ENCODE assay signal across 8 cellular contexts in the genomic region with DNA sequence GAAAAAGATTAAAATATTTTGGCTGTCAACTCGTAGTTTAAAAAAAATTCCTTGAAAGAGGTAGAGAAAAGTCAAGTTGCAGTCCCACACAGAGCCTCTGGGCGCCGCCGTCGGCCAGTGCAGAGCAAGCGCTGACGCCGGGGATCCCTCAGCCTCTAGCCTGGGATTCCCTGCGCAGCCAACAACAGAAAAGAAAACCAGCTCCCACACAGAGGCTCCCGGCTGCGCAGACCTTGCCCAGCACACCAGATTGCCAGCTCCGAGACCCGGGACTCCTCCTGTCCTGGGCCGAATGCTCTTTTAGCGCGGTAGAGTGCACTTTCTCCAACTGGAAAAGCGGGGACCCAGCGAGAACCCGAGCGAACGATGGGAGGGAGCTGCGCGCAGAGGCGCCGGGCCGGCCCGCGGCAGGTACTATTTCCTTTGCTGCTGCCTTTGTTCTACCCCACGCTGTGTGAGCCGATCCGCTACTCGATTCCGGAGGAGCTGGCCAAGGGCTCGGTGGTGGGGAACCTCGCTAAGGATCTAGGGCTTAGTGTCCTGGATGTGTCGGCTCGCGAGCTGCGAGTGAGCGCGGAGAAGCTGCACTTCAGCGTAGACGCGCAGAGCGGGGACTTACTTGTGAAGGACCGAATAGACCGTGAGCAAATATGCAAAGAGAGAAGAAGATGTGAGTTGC. TPM values are rescaled to one million over a fixed set of nuclear protein-coding genes. Genes with fewer than 3 reads are reported as not detected.
DNase-seq lines count a peak whose midpoint lies in the region; ATAC-seq, FAIRE-seq and TF ChIP-seq lines count a peak whose summit lies in the region.
"Not testable (repeated sequence)": the region's sequence is repeated elsewhere in the genome, so short reads cannot be mapped to it uniquely, and the experiment has no call there.

A gene (plus strand): TSS at position 184 of the 679 bp plus-strand sequence. CDS start 183 bp downstream, at position 367.

- H3K23ac ChIP-seq in neuronal stem cell (ENCODE audit: low read depth, low read length, poor library complexity) = not testable (repeated sequence)

- H3K36me3 ChIP-seq in Karpas-422 (ENCODE audit: insufficient read depth, low read length) (peaks cover 28% of the 10 kb centered on the region), heart right ventricle (peaks cover 0 to 42% (median 0%) of the 10 kb centered on the region in 9 donors), neuronal stem cell (replicated peaks in 1 of 2; ENCODE audit: control insufficient read depth in 2 of 2, insufficient read depth in 2 of 2, low read length in 2 of 2) (peaks cover 47 to 71% of the 10 kb centered on the region in 2 donors)
- H3K36me3 ChIP-seq in thyroid gland = not testable (repeated sequence)

- not testable (repeated sequence) for H2AFZ ChIP-seq in Karpas-422 (ENCODE audit: low read length)
- H2AFZ ChIP-seq in neuronal stem cell (ENCODE audit: low read length) = peak within 1 kb of the TSS; percentile 55

- POLR2A ChIA-PET in GM10248 (lab: Yijun Ruan, JAX) = not testable (repeated sequence)

- not testable (repeated sequence) for H3K9me2 ChIP-seq in Karpas-422 (replicated peaks; ENCODE audit: insufficient read depth, low read length)

- TF ChIP-seq POLR2A in H54 (IDR thresholded peaks at IDR 0.05; ENCODE audit: low read depth, low read length); thyroid gland (IDR thresholded peaks at IDR 0.05): not testable (repeated sequence)

- H3K4me3 ChIP-seq in Karpas-422 (ENCODE audit: low read length) = not testable (repeated sequence)
- peak within 1 kb of the TSS; percentile 20 to 55 (median 51) for H3K4me3 ChIP-seq in heart right ventricle
- H3K4me3 ChIP-seq in neuronal stem cell (ENCODE audit: low read length in 2 of 2) = peak within 1 kb of the TSS; percentile 45 to 71
- H3K4me3 ChIP-seq in thyroid gland (replicated peaks in 1 of 3) = peak within 1 kb of the TSS in 1 of 3 donors; percentile 19

- not testable (repeated sequence) for H3K4ac ChIP-seq in neuronal stem cell (ENCODE audit: low read length)

- not testable (repeated sequence) for H3K14ac ChIP-seq in neuronal stem cell (ENCODE audit: low read length)

- H2BK5ac ChIP-seq in neuronal stem cell (ENCODE audit: low read length) = not testable (repeated sequence)

- H4K20me1 ChIP-seq in Karpas-422 (ENCODE audit: insufficient read depth, low read depth, low read length) = not testable (repeated sequence)

- H3K9ac ChIP-seq in Karpas-422 (ENCODE audit: low read length); neuronal stem cell (ENCODE audit: low read depth, low read length, poor library complexity): not testable (repeated sequence)

- H3K27ac ChIP-seq in Karpas-422 (ENCODE audit: low read length); neuronal stem cell (replicated peaks; ENCODE audit: low read length): not testable (repeated sequence)
- H3K27ac ChIP-seq in heart right ventricle (peak within 1 kb of the TSS in 9 of 10 donors; percentile 30 to 78 (median 56)), thyroid gland (peak within 1 kb of the TSS in 1 of 3 donors; percentile 41)

- not testable (repeated sequence) for H3K79me2 ChIP-seq in Karpas-422 (ENCODE audit: low read length)

- H2BK120ac ChIP-seq in neuronal stem cell (ENCODE audit: low read depth, low read length) = not testable (repeated sequence)

- H2AK5ac ChIP-seq in neuronal stem cell (ENCODE audit: low read depth, low read length) = not testable (repeated sequence)

- H4K91ac ChIP-seq in neuronal stem cell (ENCODE audit: low read depth, low read length, poor library complexity) = not testable (repeated sequence)

- peak; percentile 64 for DNase-seq in GM10248 (ENCODE audit: extremely low spot score)
- DNase-seq in H54 (ENCODE audit: insufficient read length, low spot score) = peak; percentile 64
- peak; percentile 48 for DNase-seq in Karpas-422
- DNase-seq in SW480 (ENCODE audit: low spot score) = peak; percentile 42
- peak; percentile 91 for DNase-seq in astrocyte of the hippocampus (ENCODE audit: low read depth, low spot score)
- peak; percentile 66 to 79 for DNase-seq in heart right ventricle
- peak; percentile 38 for DNase-seq in neuronal stem cell (ENCODE audit: low spot score)
- peak; percentile 78 to 81 for DNase-seq in thyroid gland

- not testable (repeated sequence) for H4K8ac ChIP-seq in neuronal stem cell (ENCODE audit: low read depth, low read length)

- not testable (repeated sequence) for H3K27me3 ChIP-seq in Karpas-422 (ENCODE audit: low read length); neuronal stem cell (ENCODE audit: control insufficient read depth in 3 of 3, insufficient read depth in 3 of 3, low read depth in 1 of 3, low read length in 3 of 3); thyroid gland
- H3K27me3 ChIP-seq in heart right ventricle = peaks cover 0 to 100% (median 0%) of the 10 kb centered on the region in 7 donors

- H2BK12ac ChIP-seq in neuronal stem cell (ENCODE audit: low read length) = not testable (repeated sequence)

- not testable (repeated sequence) for H3K4me1 ChIP-seq in Karpas-422 (ENCODE audit: low read length); neuronal stem cell (ENCODE audit: control insufficient read depth in 2 of 2, insufficient read depth in 1 of 2, low read depth in 1 of 2, low read length in 2 of 2); thyroid gland
- H3K4me1 ChIP-seq in heart right ventricle = peaks cover 0 to 37% (median 5%) of the 10 kb centered on the region in 9 donors

- ATAC-seq in heart right ventricle = peak; percentile 90 to 94 (median 94)

- not testable (repeated sequence) for FAIRE-seq in H54 (lab: Jason Lieb, UNC)

- CTCF ChIA-PET in GM10248 (lab: Yijun Ruan, JAX) = interaction anchor here (0.6 to 12.7 kb wide), 28 partner anchors 11 to 196 kb away, joined by 3 to 180 read pairs (median 5); a partner anchor contains a TSS

- WGBS in heart right ventricle, 2 donors = 12 to 13% methylated on average over 40 to 46 of the region's 47 CpGs
- WGBS in neuronal stem cell (ENCODE audit: extremely low coverage in 2 of 2, insufficient read length in 2 of 2, insufficient replicate concordance in 1 of 2), 2 donors = no CpG with 5 or more reads among the region's 47 CpGs
- 8 to 9% methylated on average over 33 to 35 of the region's 47 CpGs for WGBS in thyroid gland, 2 donors

- not testable (repeated sequence) for H2BK15ac ChIP-seq in neuronal stem cell (ENCODE audit: low read length)

- H3K18ac ChIP-seq in neuronal stem cell (ENCODE audit: low read length) = peak within 1 kb of the TSS; percentile 54

- H3K9me3 ChIP-seq in Karpas-422 (ENCODE audit: low read length) = peaks cover 16% of the 10 kb centered on the region
- peaks cover 0 to 100% (median 63%) of the 10 kb centered on the region in 11 donors for H3K9me3 ChIP-seq in heart right ventricle
- H3K9me3 ChIP-seq in neuronal stem cell (replicated peaks in 1 of 2; ENCODE audit: control insufficient read depth in 2 of 2, insufficient read depth in 1 of 2, low read depth in 1 of 2, low read length in 2 of 2) = peaks cover 62 to 97% of the 10 kb centered on the region in 2 donors
- not testable (repeated sequence) for H3K9me3 ChIP-seq in thyroid gland

- not testable (repeated sequence) for H3K79me1 ChIP-seq in neuronal stem cell (ENCODE audit: low read depth, low read length)

- H3K4me2 ChIP-seq in Karpas-422 (ENCODE audit: low read depth, low read length, poor library complexity, severe bottlenecking); neuronal stem cell (ENCODE audit: insufficient read depth, low read length, poor library complexity, severe bottlenecking): not testable (repeated sequence)

- intact Hi-C loops in heart right ventricle (cut with DNase I) (loop anchor here in 9 of 10 donors (1.0 to 10.0 kb wide), 9 partner anchors 105 to 203 kb away; a partner anchor contains a TSS), thyroid gland (cut with DNase I) (loop anchor here (5.0 kb wide), 1 partner anchor 140 kb away; no protein-coding TSS in a partner anchor)

- TF ChIP-seq CTCF in GM10248 (IDR thresholded peaks at IDR 0.05; ENCODE audit: control extremely low read depth, extremely low read depth, low read depth, missing control alignments) (peak; percentile 82), heart right ventricle (IDR thresholded peaks at IDR 0.05) (peak; percentile 62 to 83 (median 76)), thyroid gland (IDR thresholded peaks at IDR 0.05) (peak; percentile 42 to 73 (median 64))

RNA-seq across cellular contexts. Expression of the gene that starts here (rescaled TPM):
- total RNA-seq in Karpas-422 (2014; rRNA removed; shearing (Covaris generic); ENCODE audit: low replicate concordance) = 6.3 and 10.4 TPM in 2 replicates
- 10 to 100 TPM in 8 of 10 donors, 1 to 10 TPM in 2; 5.9 to 12.6 (median 10.5) TPM for total RNA-seq in heart right ventricle
- polyA plus RNA-seq in heart right ventricle = 1 to 10 TPM; 1.9 to 5.6 TPM
- 15.9 TPM for polyA plus RNA-seq in neuronal stem cell (2013, experiment 1 of 2)
- 15.8 TPM for polyA plus RNA-seq in neuronal stem cell (2013, experiment 2 of 2)
- 10 to 100 TPM in 3 of 4 donors, 1 to 10 TPM in 1; 9.5 to 19.7 (median 11.3) TPM for total RNA-seq in thyroid gland

Comparison
In these comparisons a context has a peak if more than half of its experiments do, and no peak if none do; other contexts are left out.
1. DNase-seq: peak in every context shown above with its lines; median percentile 91 in astrocyte of the hippocampus; 80 in thyroid gland; 72 in heart right ventricle; 64 in GM10248; 64 in H54; 48 in Karpas-422; 42 in SW480; 38 in neuronal stem cell.